ENCODE assay signal across 8 cellular contexts in the genomic region with DNA sequence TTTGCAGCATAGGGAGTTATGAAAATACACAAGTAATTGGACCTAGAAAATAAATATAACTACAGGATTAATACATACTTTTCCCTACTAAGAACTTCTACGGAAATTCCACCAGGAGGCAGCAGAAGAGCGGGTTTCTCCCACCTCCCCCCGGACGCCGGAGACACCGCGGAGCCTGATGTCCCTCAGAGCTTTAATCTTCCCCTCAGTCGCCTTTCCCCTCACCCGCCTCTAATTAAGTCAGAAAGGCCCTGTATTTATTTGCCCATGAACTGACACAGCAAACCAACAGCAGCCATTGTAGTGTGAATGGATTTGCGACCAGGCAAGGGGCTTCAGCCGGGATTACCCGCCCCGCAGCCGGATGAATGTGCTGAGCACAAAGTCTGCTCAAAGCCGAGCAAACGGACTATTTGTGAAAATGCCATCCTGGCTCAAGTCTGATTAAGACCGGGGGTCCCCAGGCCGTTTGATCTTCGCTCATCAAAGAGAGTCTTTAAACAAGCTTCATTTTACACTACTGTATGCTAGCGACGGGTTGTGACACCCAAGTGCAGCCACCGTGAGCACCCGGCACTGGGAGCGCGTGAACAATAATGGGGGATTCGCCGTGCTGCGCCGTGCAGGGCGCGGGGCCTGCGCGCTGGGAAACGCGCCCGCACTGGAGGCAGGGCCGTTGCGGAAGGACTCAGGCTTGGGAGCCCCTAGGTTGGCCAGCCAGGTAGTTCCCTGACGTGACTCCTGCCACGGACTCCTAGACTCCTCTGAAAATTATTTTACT. TPM values are rescaled to one million over a fixed set of nuclear protein-coding genes. Genes with fewer than 3 reads are reported as not detected.
A peak's percentile ranks its signal among the peaks of the same experiment; 100 is the strongest.
DNase-seq lines count a peak whose midpoint lies in the region; ATAC-seq and TF ChIP-seq lines count a peak whose summit lies in the region.

No MANE protein-coding gene starts in this region.

- peak overlapping the region; percentile 56 for H3K4me3 Mint-ChIP-seq in dendritic cell treated with granulocyte-macrophage colony-stimulating factor and Interleukin-4, amounts not matched to agents 40 ng/mL and 50 ng/mL, for 4 days
- peak overlapping the region; percentile 74 for H3K4me3 Mint-ChIP-seq in stimulated activated naive B cell treated with anti-CD40 and anti-IgM and Interleukin-4, amounts not matched to agents 10 μg/mL and 1 μg/mL and 100 μg/mL, for 72 hours

- no peaks in the 10 kb centered on the region for H3K36me3 Mint-ChIP-seq in dendritic cell treated with granulocyte-macrophage colony-stimulating factor and Interleukin-4, amounts not matched to agents 40 ng/mL and 50 ng/mL, for 4 days (ENCODE audit: low read depth)
- H3K36me3 Mint-ChIP-seq in stimulated activated naive B cell treated with anti-CD40 and anti-IgM and Interleukin-4, amounts not matched to agents 10 μg/mL and 1 μg/mL and 100 μg/mL, for 72 hours, result no peaks in the 10 kb centered on the region

- peaks cover 15% of the 10 kb centered on the region for H3K4me1 Mint-ChIP-seq in dendritic cell treated with granulocyte-macrophage colony-stimulating factor and Interleukin-4, amounts not matched to agents 40 ng/mL and 50 ng/mL, for 4 days (ENCODE audit: low read depth)
- H3K4me1 Mint-ChIP-seq in stimulated activated naive B cell treated with anti-CD40 and anti-IgM and Interleukin-4, amounts not matched to agents 10 μg/mL and 1 μg/mL and 100 μg/mL, for 72 hours, result peaks cover 5 to 12% of the 10 kb centered on the region in 2 donors

- TF ChIP-seq CTCF in DOHH2 (IDR thresholded peaks at IDR 0.05; ENCODE audit: low read depth, low read length, poor library complexity, severe bottlenecking) (peak; percentile 70), Panc1 (IDR thresholded peaks at IDR 0.05) (peak; percentile 90)

- peak overlapping the region; percentile 76 for H3K4me3 ChIP-seq in DOHH2 (ENCODE audit: low read length)
- peak overlapping the region; percentile 36 to 54 for H3K4me3 ChIP-seq in Panc1 (ENCODE audit: low read depth in 2 of 2, low read length in 2 of 2)

- H3K27ac ChIP-seq in DOHH2 (ENCODE audit: low read depth, low read length) (no peak overlapping the region), Panc1 (ENCODE audit: low read length) (peak overlapping the region; percentile 98)

- H3K9me2 ChIP-seq in DOHH2 (replicated peaks; ENCODE audit: control insufficient read depth, low read length), result no peaks in the 10 kb centered on the region

- peak overlapping the region; percentile 94 for H3K4me2 ChIP-seq in DOHH2 (ENCODE audit: low read length)

- no peaks in the 10 kb centered on the region for H3K9me3 Mint-ChIP-seq in dendritic cell treated with granulocyte-macrophage colony-stimulating factor and Interleukin-4, amounts not matched to agents 40 ng/mL and 50 ng/mL, for 4 days
- no peaks in the 10 kb centered on the region for H3K9me3 Mint-ChIP-seq in stimulated activated naive B cell treated with anti-CD40 and anti-IgM and Interleukin-4, amounts not matched to agents 10 μg/mL and 1 μg/mL and 100 μg/mL, for 72 hours

- no peaks in the 10 kb centered on the region for H3K79me2 ChIP-seq in DOHH2 (ENCODE audit: control insufficient read depth, low read length)

- H3K9me3 ChIP-seq in DOHH2 (ENCODE audit: control insufficient read depth, insufficient read depth, low read length), result no peaks in the 10 kb centered on the region
- H3K9me3 ChIP-seq in Panc1 (ENCODE audit: control insufficient read depth, insufficient read depth, low read depth, low read length), result peaks cover 4% of the 10 kb centered on the region; the same call in 1 of the 2 replicates

- intact Hi-C loops in Panc1 (cut with micrococcal nuclease; ENCODE audit: unreplicated experiment), result loop anchor here (2.0 kb wide), 3 partner anchors 180 to 420 kb away; no protein-coding TSS in a partner anchor
- intact Hi-C loops in dendritic cell treated with granulocyte-macrophage colony-stimulating factor and Interleukin-4, amounts not matched to agents 40 ng/mL and 50 ng/mL, for 4 days (cut with micrococcal nuclease), result loop anchor here (1.0 to 5.0 kb wide), 2 partner anchors 181 to 259 kb away; no protein-coding TSS in a partner anchor

- H3K4me1 ChIP-seq in DOHH2 (ENCODE audit: control insufficient read depth, low read length) (peaks cover 23% of the 10 kb centered on the region), Panc1 (ENCODE audit: control insufficient read depth, insufficient read depth, low read length) (peaks cover 42% of the 10 kb centered on the region)

- CTCF ChIA-PET in Panc1 (lab: Charles Lee), result interaction anchor here (1.1 to 1.4 kb wide), 2 partner anchors 258 to 421 kb away, joined by 3 to 7 read pairs; no protein-coding TSS in a partner anchor

- H3F3A ChIP-seq in DOHH2 (ENCODE audit: control insufficient read depth, insufficient read depth), result no peaks in the 10 kb centered on the region

- H3K27me3 ChIP-seq in DOHH2 (ENCODE audit: control insufficient read depth, low read length) (peaks cover 6% of the 10 kb centered on the region; the same call in 1 of the 2 replicates), Panc1 (ENCODE audit: control insufficient read depth, insufficient read depth, low read length) (no peaks in the 10 kb centered on the region)

- no TSS peak for BruUV-seq in Panc1 (replicated peaks; lab: Mats Ljungman, UMichigan)

- H4K20me1 ChIP-seq in DOHH2 (ENCODE audit: control insufficient read depth, insufficient read depth, low read depth, low read length), result no peaks in the 10 kb centered on the region

- H3K27ac Mint-ChIP-seq in dendritic cell treated with granulocyte-macrophage colony-stimulating factor and Interleukin-4, amounts not matched to agents 40 ng/mL and 50 ng/mL, for 4 days, result no peak overlapping the region
- no peak overlapping the region for H3K27ac Mint-ChIP-seq in stimulated activated naive B cell treated with anti-CD40 and anti-IgM and Interleukin-4, amounts not matched to agents 10 μg/mL and 1 μg/mL and 100 μg/mL, for 72 hours

- in situ Hi-C loops in Panc1 (cut with HindIII; ENCODE audit: low pct_unique_long_range_greater_than_20kb, low sequenced_read_pairs), result no loop called here

- peaks cover 41% of the 10 kb centered on the region for H3K27me3 Mint-ChIP-seq in dendritic cell treated with granulocyte-macrophage colony-stimulating factor and Interleukin-4, amounts not matched to agents 40 ng/mL and 50 ng/mL, for 4 days
- peaks cover 24 to 39% of the 10 kb centered on the region in 2 donors for H3K27me3 Mint-ChIP-seq in stimulated activated naive B cell treated with anti-CD40 and anti-IgM and Interleukin-4, amounts not matched to agents 10 μg/mL and 1 μg/mL and 100 μg/mL, for 72 hours

- POLR2A ChIA-PET in Panc1 (lab: Charles Lee), result interaction anchor here (0.5 kb wide), 1 partner anchor 1459 kb away, joined by 5 read pairs; no protein-coding TSS in a partner anchor

- DNase-seq in Panc1 (ENCODE audit: low read depth, low spot score) (peak; percentile 64), left kidney (ENCODE audit: low read depth, low spot score) (peak; percentile 87), cortex of kidney (lab: John Stamatoyannopoulos, UW) (no peak)
- peak; percentile 13 for DNase-seq in stimulated activated naive B cell treated with anti-CD40 and anti-IgM and Interleukin-4, amounts not matched to agents 10 μg/mL and 1 μg/mL and 100 μg/mL, for 72 hours

- ATAC-seq in GM19452 (IDR thresholded peaks at IDR 0.05; ENCODE audit: unreplicated experiment) (peak; percentile 83), HG03460 (IDR thresholded peaks at IDR 0.05; ENCODE audit: unreplicated experiment) (peak; percentile 85), Panc1 (peak; percentile 86)
- ATAC-seq in stimulated activated naive B cell treated with anti-CD40 and anti-IgM and Interleukin-4, amounts not matched to agents 10 μg/mL and 1 μg/mL and 100 μg/mL, for 72 hours (replicated peaks), result peak; percentile 83 to 88

- H3K36me3 ChIP-seq in DOHH2 (ENCODE audit: control insufficient read depth, low read length), result no peaks in the 10 kb centered on the region
- no peaks in the 10 kb centered on the region for H3K36me3 ChIP-seq in Panc1 (ENCODE audit: control insufficient read depth, insufficient read depth, low read length)

RNA-seq across cellular contexts. Expression of gene DKK1, which starts 5.6 kb away (rescaled TPM):
- 563 TPM for total RNA-seq in Panc1 (2021; ENCODE audit: unreplicated experiment)
- polyA plus RNA-seq in Panc1 (2012; ENCODE audit: insufficient read length), result 415 TPM
